1 cellular context compared by ENCODE assay signal in genomic region chr6:109690740-109691687, GRCh38.
TF ChIP-seq lines count a peak whose summit lies in the region.

Gene AK9 (minus strand): TSS chr6:109691202. CDS start chr6:109675745, 15,457 bp downstream.
Gene FIG4 (plus strand): TSS chr6:109691296. CDS start chr6:109691436, 140 bp downstream.

TF ChIP-seq in HEK293, 187 proteins besides CTCF, POLR2A, EP300 and RAD21 (continued from another document and continues in another):
- TF ChIP-seq ZNF398 (tag by site-specific recombination; IDR thresholded peaks at IDR 0.05) (no peak), ZEB2 (tag by site-specific recombination; IDR thresholded peaks at IDR 0.05) (peak; percentile 73; the same call in 1 of the 2 replicates), ZNF658 (tag by site-specific recombination; IDR thresholded peaks at IDR 0.05) (no peak), ZNF561 (tag by site-specific recombination; IDR thresholded peaks at IDR 0.05; ENCODE audit: borderline replicate concordance) (peak; percentile 67), ZNF513 (tag by site-specific recombination; IDR thresholded peaks at IDR 0.05) (no peak), ZNF391 (tag by site-specific recombination; IDR thresholded peaks at IDR 0.05; ENCODE audit: borderline replicate concordance, low read depth) (no peak), ZNF302 (tag by site-specific recombination; IDR thresholded peaks at IDR 0.05; ENCODE audit: low read depth) (no peak), ZBTB44 (tag by site-specific recombination; IDR thresholded peaks at IDR 0.05) (no peak), PRDM4 (tag by site-specific recombination; IDR thresholded peaks at IDR 0.05) (no peak), ZNF335 (tag by site-specific recombination; conservative IDR thresholded peaks at IDR 0.05) (peak; percentile 85), SALL2 (tag by site-specific recombination; IDR thresholded peaks at IDR 0.05; ENCODE audit: borderline replicate concordance) (no peak), ZNF514 (tag by site-specific recombination; IDR thresholded peaks at IDR 0.05) (no peak), WT1 (tag by site-specific recombination; IDR thresholded peaks at IDR 0.05) (peak; percentile 36; the same call in 1 of the 2 replicates), FEZF1 (tag by site-specific recombination; IDR thresholded peaks at IDR 0.05) (no peak), ZNF202 (tag by site-specific recombination; IDR thresholded peaks at IDR 0.05; ENCODE audit: borderline replicate concordance) (no peak), ZNF624 (tag by site-specific recombination; IDR thresholded peaks at IDR 0.05) (no peak), GLIS1 (tag by site-specific recombination; IDR thresholded peaks at IDR 0.05) (no peak), ZNF24 (tag by site-specific recombination; IDR thresholded peaks at IDR 0.05) (0 out of 2 replicates have a peak, but pooled peaks have one; percentile 17), ZNF501 (tag by site-specific recombination; IDR thresholded peaks at IDR 0.05) (peak; percentile 65), ZNF138 (tag by site-specific recombination; IDR thresholded peaks at IDR 0.05; ENCODE audit: borderline replicate concordance) (no peak), ZNF704 (tag by site-specific recombination; IDR thresholded peaks at IDR 0.05) (no peak), HOXD13 (CRISPR knock-in tag; IDR thresholded peaks at IDR 0.05; ENCODE audit: borderline replicate concordance) (no peak), ZSCAN30 (tag by site-specific recombination; IDR thresholded peaks at IDR 0.05) (0 out of 2 replicates have a peak, but pooled peaks have one; percentile 8), ZFP37 (tag by site-specific recombination; IDR thresholded peaks at IDR 0.05) (peak; percentile 63; the same call in 1 of the 2 replicates), ELK4 (IDR thresholded peaks at IDR 0.05; ENCODE audit: borderline replicate concordance, low read depth, low read length) (no peak; the same call in 1 of the 2 replicates), ZNF76 (tag by site-specific recombination; IDR thresholded peaks at IDR 0.05; ENCODE audit: borderline replicate concordance, low read depth) (peak; percentile 77; the same call in 1 of the 2 replicates), KLF16 (tag by site-specific recombination; IDR thresholded peaks at IDR 0.05) (peak; percentile 53; the same call in 1 of the 2 replicates), AEBP2 (tag by site-specific recombination; IDR thresholded peaks at IDR 0.05; ENCODE audit: borderline replicate concordance) (no peak), ZBTB17 (tag by site-specific recombination; IDR thresholded peaks at IDR 0.05) (peak; percentile 85), ZNF341 (tag by site-specific recombination; IDR thresholded peaks at IDR 0.05; ENCODE audit: low read depth) (peak; percentile 93), ZXDB (tag by site-specific recombination; IDR thresholded peaks at IDR 0.05) (peak; percentile 46; the same call in 1 of the 2 replicates), ZNF239 (tag by site-specific recombination; IDR thresholded peaks at IDR 0.05) (no peak), ZNF747 (tag by site-specific recombination; IDR thresholded peaks at IDR 0.05) (no peak), ZNF266 (tag by site-specific recombination; IDR thresholded peaks at IDR 0.05; ENCODE audit: low read depth) (no peak), ZFHX2 (tag by site-specific recombination; conservative IDR thresholded peaks at IDR 0.05) (peak; percentile 81), RBAK (tag by site-specific recombination; IDR thresholded peaks at IDR 0.05) (no peak), ZNF184 (tag by site-specific recombination; IDR thresholded peaks at IDR 0.05) (peak; percentile 32; the same call in 1 of the 2 replicates), BCL6B (tag by site-specific recombination; IDR thresholded peaks at IDR 0.05) (no peak), KLF10 (tag by site-specific recombination; IDR thresholded peaks at IDR 0.05) (peak; percentile 51; the same call in 1 of the 2 replicates), ZNF670 (tag by site-specific recombination; IDR thresholded peaks at IDR 0.05; ENCODE audit: low read depth) (no peak), PATZ1 (tag by site-specific recombination; IDR thresholded peaks at IDR 0.05) (peak; percentile 53; the same call in 1 of the 2 replicates), ZSCAN4 (tag by site-specific recombination; IDR thresholded peaks at IDR 0.05) (no peak), PBX3 (CRISPR knock-in tag; IDR thresholded peaks at IDR 0.05) (no peak)
